ENCODE assay signal across 8 cellular contexts in genomic region chr19:14088634-14089411, GRCh38. TPM values are rescaled to one million over a fixed set of nuclear protein-coding genes. Genes with fewer than 3 reads are reported as not detected.
DNase-seq lines count a peak whose midpoint lies in the region; ATAC-seq and TF ChIP-seq lines count a peak whose summit lies in the region.

No MANE protein-coding gene starts in this region.

- H3K4me1 ChIP-seq in GM23248 (ENCODE audit: insufficient read depth), result peaks cover 3% of the 10 kb centered on the region
- H3K4me1 ChIP-seq in ascending aorta, result peaks cover 3 to 9% of the 10 kb centered on the region in 2 donors
- H3K4me1 ChIP-seq in lower lobe of right lung, result peaks cover 16% of the 10 kb centered on the region

- peak overlapping the region; percentile 52; the same call in 1 of the 2 replicates for H3K9ac ChIP-seq in GM23248

- in situ Hi-C loops in GM23248 (cut with MboI), result no loop called here

- H3F3A ChIP-seq in GM23248 (ENCODE audit: insufficient read depth), result peaks cover 19% of the 10 kb centered on the region

- H3K9me2 ChIP-seq in GM23248 (ENCODE audit: insufficient read depth), result no peaks in the 10 kb centered on the region

- H3K4me2 ChIP-seq in GM23248 (ENCODE audit: unreplicated experiment), result peak overlapping the region; percentile 51

- H3K79me2 ChIP-seq in GM23248 (ENCODE audit: insufficient read depth), result peaks cover 10% of the 10 kb centered on the region

- no peak for DNase-seq in GM23248
- no peak for DNase-seq in ascending aorta (ENCODE audit: low spot score in 2 of 2)
- no peak for DNase-seq in lower lobe of right lung
- DNase-seq in HUDEP-2 (lab: John Stamatoyannopoulos, UW; ENCODE audit: unreplicated experiment in 76 of 76), result no peak
- DNase-seq in D341Med (ENCODE audit: low spot score), result no peak
- no peak for DNase-seq in DMS 273 (lab: John Stamatoyannopoulos, UW; ENCODE audit: unreplicated experiment)

- 0 out of 2 replicates have a peak, but pooled peaks cover 5% of the 10 kb centered on the region for H3K36me3 ChIP-seq in GM23248 (ENCODE audit: low read depth)
- peaks cover 10 to 12% of the 10 kb centered on the region in 2 donors for H3K36me3 ChIP-seq in ascending aorta
- H3K36me3 ChIP-seq in lower lobe of right lung, result peaks cover 13% of the 10 kb centered on the region

- H3K27me3 ChIP-seq in GM23248 (replicated peaks; ENCODE audit: insufficient read depth), result no peaks in the 10 kb centered on the region
- no peaks in the 10 kb centered on the region for H3K27me3 ChIP-seq in ascending aorta
- H3K27me3 ChIP-seq in lower lobe of right lung (ENCODE audit: low read depth), result no peaks in the 10 kb centered on the region

- H3K27ac ChIP-seq in 22Rv1, result peak overlapping the region; percentile 90
- H3K27ac ChIP-seq in GM23248, result no peak overlapping the region
- peak overlapping the region; percentile 1 to 92 for H3K27ac ChIP-seq in ascending aorta
- no peak overlapping the region for H3K27ac ChIP-seq in lower lobe of right lung

- 88 to 90% methylated on average over 30 of the region's 30 CpGs for WGBS in GM23248 (ENCODE audit: low coverage in 1 of 2, low lambda C conversion rate in 2 of 2, missing lambda C conversion rate in 2 of 2), 2 experiments

- H4K20me1 ChIP-seq in GM23248 (ENCODE audit: insufficient read depth), result no peaks in the 10 kb centered on the region

- TF ChIP-seq CTCF in 22Rv1 (IDR thresholded peaks at IDR 0.05) (no peak), ascending aorta (IDR thresholded peaks at IDR 0.05) (no peak), lower lobe of right lung (IDR thresholded peaks at IDR 0.05) (no peak)

- no peak for ATAC-seq in lower lobe of right lung
- ATAC-seq in GM18519 (IDR thresholded peaks at IDR 0.05; ENCODE audit: low FRiP score, unreplicated experiment), result no peak

- H3K9me3 ChIP-seq in GM23248 (ENCODE audit: low read depth), result no peaks in the 10 kb centered on the region
- H3K9me3 ChIP-seq in ascending aorta, result peaks cover 5 to 7% of the 10 kb centered on the region in 2 donors
- H3K9me3 ChIP-seq in lower lobe of right lung, result peaks cover 4% of the 10 kb centered on the region

- H2AFZ ChIP-seq in GM23248, result no peak overlapping the region

- intact Hi-C loops in ascending aorta (cut with DNase I), result no loop called here
- intact Hi-C loops in lower lobe of right lung (cut with DNase I), result no loop called here

- H3K4me3 ChIP-seq in GM23248 (peak overlapping the region; percentile 73), ascending aorta (peak overlapping the region; percentile 80 to 90), lower lobe of right lung (peak overlapping the region; percentile 88)

RNA-seq across cellular contexts. Expression of gene SAMD1, which starts 1.7 kb away (rescaled TPM):
- total RNA-seq in GM23248 (2014; rRNA removed; shearing (Covaris generic)), result 42.5 and 50.8 TPM in 2 replicates
- polyA plus RNA-seq in GM23248 (2016; fragmentation: Nextera tagmentation; extraction: Ambion mirVana), result 5.4 and 5.7 TPM in 2 replicates
- 9.4 TPM for total RNA-seq in ascending aorta
- total RNA-seq in lower lobe of right lung, result 51.4 TPM

RNA-seq across cellular contexts. Expression of gene C19orf67, which starts 3.2 kb away (rescaled TPM):
- not detected in 2 replicates for total RNA-seq in GM23248 (2014; rRNA removed; shearing (Covaris generic))
- not detected in 2 replicates for polyA plus RNA-seq in GM23248 (2016; fragmentation: Nextera tagmentation; extraction: Ambion mirVana)
- total RNA-seq in ascending aorta (not detected), lower lobe of right lung (not detected)

RNA-seq across cellular contexts. Expression of gene MISP3, which starts 16.2 kb away (rescaled TPM):
- total RNA-seq in GM23248 (2014; rRNA removed; shearing (Covaris generic)), result 1.3 TPM in 1 of 2 replicates, not detected in the other
- 2.0 and 2.7 TPM in 2 replicates for polyA plus RNA-seq in GM23248 (2016; fragmentation: Nextera tagmentation; extraction: Ambion mirVana)
- 6.0 TPM for total RNA-seq in ascending aorta
- total RNA-seq in lower lobe of right lung, result 7.1 TPM

RNA-seq across cellular contexts. Expression of gene PALM3, which starts 26.9 kb away (rescaled TPM):
- total RNA-seq in GM23248 (2014; rRNA removed; shearing (Covaris generic)), result 0.25 TPM in 1 of 2 replicates, not detected in the other
- 0.15 TPM in 1 of 2 replicates, not detected in the other for polyA plus RNA-seq in GM23248 (2016; fragmentation: Nextera tagmentation; extraction: Ambion mirVana)
- total RNA-seq in ascending aorta (1.7 TPM), lower lobe of right lung (7.7 TPM)

RNA-seq across cellular contexts. Expression of gene PRKACA, which starts 28.7 kb away (rescaled TPM):
- 37.4 and 67.8 TPM in 2 replicates for total RNA-seq in GM23248 (2014; rRNA removed; shearing (Covaris generic))
- 4.6 and 5.3 TPM in 2 replicates for polyA plus RNA-seq in GM23248 (2016; fragmentation: Nextera tagmentation; extraction: Ambion mirVana)
- 92.6 TPM for total RNA-seq in ascending aorta
- 87.1 TPM for total RNA-seq in lower lobe of right lung

Comparison
In these comparisons a context has a peak if more than half of its experiments do, and no peak if none do; other contexts are left out.
1. H3K27ac ChIP-seq: peak in 22Rv1 (single experiment) and ascending aorta (2 of 2); none in GM23248 (single experiment) and lower lobe of right lung (single experiment).
2. Peak in every context shown above with its lines, with median percentiles within 50 percentile points of each other: H3K4me3 ChIP-seq.